Comparison of ENCODE assay signal across 10 cellular contexts in genomic region chr6:35214869-35215664, GRCh38. TPM values are rescaled to one million over a fixed set of nuclear protein-coding genes. Genes with fewer than 3 reads are reported as not detected.
DNase-seq lines count a peak whose midpoint lies in the region; ATAC-seq and TF ChIP-seq lines count a peak whose summit lies in the region.
"Had no signal": no experiment of that assay in that cellular context is flagged by ENCODE, and none has a peak within 500 bp of the region (broad histone marks: within the 10 kb centered on the region; RNA-seq: fewer than 3 reads in every experiment).

No MANE protein-coding gene starts in this region.

- no peaks in the 10 kb centered on the region for H3K9me3 Mint-ChIP-seq in nephron progenitor cell
- H3K9me3 Mint-ChIP-seq in activated CD4-positive, alpha-beta T cell treated with anti-CD3 and anti-CD28 coated beads for 36 hours (ENCODE audit: low read depth): no peaks in the 10 kb centered on the region

- ATAC-seq in HG02981 (IDR thresholded peaks at IDR 0.05; ENCODE audit: unreplicated experiment) (no peak), HG03097 (IDR thresholded peaks at IDR 0.05; ENCODE audit: low FRiP score, unreplicated experiment) (no peak)
- no peak for ATAC-seq in activated CD4-positive, alpha-beta T cell treated with anti-CD3 and anti-CD28 coated beads for 36 hours

- intact Hi-C loops in activated CD4-positive, alpha-beta T cell treated with anti-CD3 and anti-CD28 coated beads for 36 hours (cut with DNase I, micrococcal nuclease): no loop called here

- H3K27me3 Mint-ChIP-seq in nephron progenitor cell (ENCODE audit: low read depth, poor library complexity): peaks cover 25% of the 10 kb centered on the region
- H3K27me3 Mint-ChIP-seq in activated CD4-positive, alpha-beta T cell treated with anti-CD3 and anti-CD28 coated beads for 36 hours: peaks cover 53% of the 10 kb centered on the region

- WGBS in HUES64: 6% methylated on average over 13 of the region's 18 CpGs

- no peaks in the 10 kb centered on the region for H3K9me3 ChIP-seq in HUES64 (ENCODE audit: insufficient read depth, low read depth, low read length)

- H3K4me1 Mint-ChIP-seq in nephron progenitor cell: peaks cover 78% of the 10 kb centered on the region
- H3K4me1 Mint-ChIP-seq in activated CD4-positive, alpha-beta T cell treated with anti-CD3 and anti-CD28 coated beads for 36 hours: peaks cover 6% of the 10 kb centered on the region

- H3K36me3 Mint-ChIP-seq in nephron progenitor cell (ENCODE audit: low read depth): no peaks in the 10 kb centered on the region
- no peaks in the 10 kb centered on the region for H3K36me3 Mint-ChIP-seq in activated CD4-positive, alpha-beta T cell treated with anti-CD3 and anti-CD28 coated beads for 36 hours (ENCODE audit: low read depth)

- H3K4me3 ChIP-seq in HUES64 (ENCODE audit: low read length) (peak overlapping the region; percentile 74), fibroblast of pulmonary artery (replicated peaks; ENCODE audit: low read depth, low read length) (peak overlapping the region; percentile 53)

- DNase-seq in AG08396 (ENCODE audit: low spot score): peak; percentile 72
- no peak for DNase-seq in fibroblast of pulmonary artery (ENCODE audit: low read depth)
- peak; percentile 54 for DNase-seq in nephron progenitor cell
- DNase-seq in activated CD4-positive, alpha-beta T cell treated with anti-CD3 and anti-CD28 coated beads for 36 hours: no peak
- no peak for DNase-seq in NCI-H128 (lab: John Stamatoyannopoulos, UW; ENCODE audit: unreplicated experiment)
- DNase-seq: activated CD4-positive, alpha-beta T cell treated with anti-CD3 and anti-CD28 coated beads, Interleukin-2, amount 50 U/mL, for 4 hours; RPMI8226 had no signal

- H3K27ac ChIP-seq in HUES64 (ENCODE audit: low read depth, low read length): no peak overlapping the region

- H3K4me1 ChIP-seq in HUES64 (ENCODE audit: insufficient read depth, low read length): peaks cover 41% of the 10 kb centered on the region

- H3K27ac Mint-ChIP-seq in nephron progenitor cell: peak overlapping the region; percentile 37
- no peak overlapping the region for H3K27ac Mint-ChIP-seq in activated CD4-positive, alpha-beta T cell treated with anti-CD3 and anti-CD28 coated beads for 36 hours

- no peak for TF ChIP-seq CTCF in fibroblast of pulmonary artery (IDR thresholded peaks at IDR 0.05; ENCODE audit: low read length, missing control alignments)
- TF ChIP-seq CTCF in nephron progenitor cell (IDR thresholded peaks at IDR 0.05): no peak

- no peaks in the 10 kb centered on the region for H3K36me3 ChIP-seq in HUES64 (ENCODE audit: insufficient read depth, low read length)

- peaks cover 82% of the 10 kb centered on the region for H3K27me3 ChIP-seq in HUES64 (ENCODE audit: insufficient read depth, low read length)

- H3K9ac ChIP-seq in HUES64 (ENCODE audit: low read depth, low read length): peak overlapping the region; percentile 56; the same call in 1 of the 2 replicates

- CTCF ChIA-PET in activated CD4-positive, alpha-beta T cell treated with anti-CD3 and anti-CD28 coated beads for 36 hours (lab: Charles Lee): interaction anchor here (0.6 to 3.0 kb wide), 5 partner anchors 10 to 967 kb away, joined by 3 to 11 read pairs (median 3); no protein-coding TSS in a partner anchor

- POLR2A ChIA-PET in activated CD4-positive, alpha-beta T cell treated with anti-CD3 and anti-CD28 coated beads for 36 hours (lab: Charles Lee): interaction anchor here (0.6 to 0.7 kb wide), 2 partner anchors 27 to 82 kb away, joined by 3 read pairs; no protein-coding TSS in a partner anchor

- peak overlapping the region; percentile 89 for H3K4me3 Mint-ChIP-seq in nephron progenitor cell
- no peak overlapping the region for H3K4me3 Mint-ChIP-seq in activated CD4-positive, alpha-beta T cell treated with anti-CD3 and anti-CD28 coated beads for 36 hours

RNA-seq across cellular contexts. Expression of gene SCUBE3, which starts 1.3 kb away (rescaled TPM):
- 3.8 TPM for polyA plus RNA-seq in HUES64 (2013, experiment 1 of 2)
- polyA plus RNA-seq in HUES64 (2013, experiment 2 of 2): 5.5 TPM
- not detected for total RNA-seq in activated CD4-positive, alpha-beta T cell treated with anti-CD3 and anti-CD28 coated beads for 36 hours

RNA-seq across cellular contexts. Expression of gene ZNF76, which starts 44.5 kb away (rescaled TPM):
- 20.9 TPM for polyA plus RNA-seq in HUES64 (2013, experiment 1 of 2)
- polyA plus RNA-seq in HUES64 (2013, experiment 2 of 2): 18.4 TPM
- total RNA-seq in activated CD4-positive, alpha-beta T cell treated with anti-CD3 and anti-CD28 coated beads for 36 hours: 10 to 100 TPM; 35.2 to 40.1 TPM

Comparison
In these comparisons a context has a peak if more than half of its experiments do, and no peak if none do; other contexts are left out.
1. DNase-seq: peak in AG08396 (single experiment) and nephron progenitor cell (single experiment); none in fibroblast of pulmonary artery (single experiment), activated CD4-positive, alpha-beta T cell treated with anti-CD3 and anti-CD28 coated beads for 36 hours (single experiment) and NCI-H128 (single experiment).